Comparison of ENCODE assay signal across 9 cellular contexts in genomic region chr16:68707341-68708152, GRCh38. TPM values are rescaled to one million over a fixed set of nuclear protein-coding genes. Genes with fewer than 3 reads are reported as not detected.
DNase-seq lines count a peak whose midpoint lies in the region; ATAC-seq and TF ChIP-seq lines count a peak whose summit lies in the region.
"Had no signal": no experiment of that assay in that cellular context is flagged by ENCODE, and none has a peak within 500 bp of the region (broad histone marks: within the 10 kb centered on the region; RNA-seq: fewer than 3 reads in every experiment).

No MANE protein-coding gene starts in this region.

- no TSS peak for BruUV-seq in mammary epithelial cell (replicated peaks; lab: Mats Ljungman, UMichigan)

- peak overlapping the region; percentile 70 for H3K27ac ChIP-seq in mammary epithelial cell (ENCODE audit: insufficient read depth, low read depth, low read length)
- peak overlapping the region in 1 of 2 donors; percentile 53 for H3K27ac ChIP-seq in left lung
- H3K27ac ChIP-seq in Karpas-422 (ENCODE audit: low read length): no peak overlapping the region

- H3K9me2 ChIP-seq in Karpas-422 (replicated peaks; ENCODE audit: insufficient read depth, low read length): no peaks in the 10 kb centered on the region

- CTCF ChIA-PET in mammary epithelial cell (lab: Charles Lee; ENCODE audit: low non-redundant PET): interaction anchor here (0.6 kb wide), 1 partner anchor 117 kb away, joined by 3 read pairs; no protein-coding TSS in a partner anchor

- peak overlapping the region; percentile 5 for H3K9ac ChIP-seq in mammary epithelial cell (ENCODE audit: insufficient read depth, low read length)
- H3K9ac ChIP-seq in Karpas-422 (ENCODE audit: low read length): no peak overlapping the region

- ATAC-seq in Right ventricle myocardium superior (ENCODE audit: poor library complexity): peak; percentile 69
- peak; percentile 76 for ATAC-seq in left lung
- no peak for ATAC-seq in GM18502 (IDR thresholded peaks at IDR 0.05; ENCODE audit: poor library complexity, unreplicated experiment)

- dilution Hi-C loops in mammary epithelial cell (cut with HindIII; ENCODE audit: low sequenced_read_pairs): no loop called here

- H3K36me3 ChIP-seq in mammary epithelial cell (ENCODE audit: insufficient read depth, low read length) (no peaks in the 10 kb centered on the region), left lung (no peaks in the 10 kb centered on the region), Karpas-422 (ENCODE audit: insufficient read depth, low read length) (no peaks in the 10 kb centered on the region)

- 2% methylated on average over 13 of the region's 27 CpGs for WGBS in mammary epithelial cell (ENCODE audit: low coverage, missing lambda C conversion rate)

- H3K27me3 ChIP-seq in mammary epithelial cell (ENCODE audit: insufficient read depth, low read length): no peaks in the 10 kb centered on the region
- peaks cover 0 to 15% of the 10 kb centered on the region in 2 donors for H3K27me3 ChIP-seq in left lung
- H3K27me3 ChIP-seq in Karpas-422 (ENCODE audit: low read length): no peaks in the 10 kb centered on the region

- TF ChIP-seq CTCF in mammary epithelial cell (conservative IDR thresholded peaks at IDR 0.05 in 1 of 2, IDR thresholded peaks at IDR 0.05 in 1 of 2; ENCODE audit: extremely low read depth in 1 of 2, insufficient read depth in 1 of 2, low read depth in 1 of 2, low read length in 2 of 2): peak; percentile 49 to 55
- no peak for TF ChIP-seq CTCF in left lung (IDR thresholded peaks at IDR 0.05)

- H3K4me3 ChIP-seq in mammary epithelial cell (replicated peaks in 1 of 3; ENCODE audit: insufficient read depth in 1 of 3, low read depth in 2 of 3, low read length in 3 of 3) (peak overlapping the region in 1 of 3 experiments; percentile 21), left lung (no peak overlapping the region), Karpas-422 (ENCODE audit: low read length) (no peak overlapping the region)

- peak overlapping the region; percentile 72 for H3K4me2 ChIP-seq in mammary epithelial cell (ENCODE audit: insufficient read depth, low read depth, low read length)
- no peak overlapping the region for H3K4me2 ChIP-seq in Karpas-422 (ENCODE audit: low read depth, low read length, poor library complexity, severe bottlenecking)

- DNase-seq in Right ventricle myocardium superior (peak; percentile 47), cardiac septum (ENCODE audit: low spot score) (no peak), mammary epithelial cell (peak; percentile 97), left lung (peak; percentile 74 to 85), Karpas-422 (no peak), SKM-1 (lab: John Stamatoyannopoulos, UW; ENCODE audit: unreplicated experiment) (no peak), medulla oblongata (ENCODE audit: extremely low spot score) (no peak)
- DNase-seq: CD4-positive, alpha-beta T cell had no signal

- in situ Hi-C loops in mammary epithelial cell (cut with MboI; ENCODE audit: low sequenced_read_pairs in 2 of 2): loop anchor here (5.0 to 10.0 kb wide), 2 partner anchors 95 to 97 kb away; no protein-coding TSS in a partner anchor

- H2AFZ ChIP-seq in mammary epithelial cell (ENCODE audit: low read depth, low read length) (peak overlapping the region; percentile 40), Karpas-422 (ENCODE audit: low read length) (no peak overlapping the region)

- H3K9me3 ChIP-seq in mammary epithelial cell (replicated peaks; ENCODE audit: insufficient read depth, low read length) (no peaks in the 10 kb centered on the region), left lung (no peaks in the 10 kb centered on the region), Karpas-422 (ENCODE audit: low read length) (no peaks in the 10 kb centered on the region)

- intact Hi-C loops in Right ventricle myocardium superior (cut with DNase I): no loop called here
- intact Hi-C loops in cardiac septum (cut with DNase I): loop anchor here (10.0 kb wide), 1 partner anchor 97 kb away; no protein-coding TSS in a partner anchor
- intact Hi-C loops in mammary epithelial cell (cut with micrococcal nuclease): loop anchor here (2.0 kb wide), 2 partner anchors 49 to 179 kb away; no protein-coding TSS in a partner anchor
- intact Hi-C loops in left lung (cut with DNase I): no loop called here

- H3K4me1 ChIP-seq in mammary epithelial cell (ENCODE audit: insufficient read depth, low read length) (peaks cover 22% of the 10 kb centered on the region), left lung (peaks cover 0 to 24% of the 10 kb centered on the region in 2 donors), Karpas-422 (ENCODE audit: low read length) (no peaks in the 10 kb centered on the region)

- H4K20me1 ChIP-seq in mammary epithelial cell (ENCODE audit: insufficient read depth, low read length): no peaks in the 10 kb centered on the region
- H4K20me1 ChIP-seq in Karpas-422 (ENCODE audit: insufficient read depth, low read depth, low read length): no peaks in the 10 kb centered on the region

- no peaks in the 10 kb centered on the region for H3K79me2 ChIP-seq in mammary epithelial cell (ENCODE audit: insufficient read depth, low read length)
- no peaks in the 10 kb centered on the region for H3K79me2 ChIP-seq in Karpas-422 (ENCODE audit: low read length)

RNA-seq across cellular contexts. Expression of gene CDH1, which starts 29.5 kb away (rescaled TPM):
- total RNA-seq in Right ventricle myocardium superior: not detected
- total RNA-seq in cardiac septum: 0.13 TPM
- 100 to 1,000 TPM; 355 to 369 TPM for total RNA-seq in mammary epithelial cell
- 206 TPM for polyA plus RNA-seq in mammary epithelial cell
- 520 TPM for polyA minus RNA-seq in mammary epithelial cell
- total RNA-seq in left lung: 100 to 1,000 TPM; 123 to 292 TPM
- total RNA-seq in Karpas-422 (2014; rRNA removed; shearing (Covaris generic); ENCODE audit: low replicate concordance): not detected in 2 replicates

Comparison
In these comparisons a context has a peak if more than half of its experiments do, and no peak if none do; other contexts are left out.
1. DNase-seq: peak in Right ventricle myocardium superior (single experiment), mammary epithelial cell (single experiment) and left lung (2 of 2); none in cardiac septum (single experiment), Karpas-422 (single experiment), SKM-1 (single experiment) and medulla oblongata (single experiment).
2. intact Hi-C loops: an anchor here in cardiac septum (10.0 kb wide) and mammary epithelial cell (2.0 kb wide); none called in Right ventricle myocardium superior and left lung.
3. CTCF ChIP-seq: peak in mammary epithelial cell (2 of 2); none in left lung (0 of 2).
4. RNA of gene CDH1, which starts 29.5 kb away (total RNA-seq): 355 to 369 TPM in mammary epithelial cell and 123 to 292 TPM in left lung; 0.13 TPM in cardiac septum (single experiment), not detected in Right ventricle myocardium superior (single experiment) and not detected in Karpas-422; every median in the first group is over 100 times any median in the second.